In genomic region chr14:87617079-87617478, GRCh38 we compare ENCODE assay signal across 16 cellular contexts.
DNase-seq lines count a peak whose midpoint lies in the region; ATAC-seq and TF ChIP-seq lines count a peak whose summit lies in the region.
"Had no signal": no experiment of that assay in that cellular context is flagged by ENCODE, and none has a peak within 500 bp of the region (broad histone marks: within the 10 kb centered on the region; RNA-seq: fewer than 3 reads in every experiment).

No MANE protein-coding gene starts in this region.

- H2BK5ac ChIP-seq in mesendoderm (ENCODE audit: low read length), result no peak overlapping the region

- peaks cover 15% of the 10 kb centered on the region; the same call in 1 of the 2 replicates for H3K9me3 ChIP-seq in OCI-LY7 (ENCODE audit: low read length)
- H3K9me3 ChIP-seq: Caco-2 had no signal

- no peak overlapping the region for H3K56ac ChIP-seq in mesendoderm (ENCODE audit: low read length)

- CTCF ChIA-PET in OCI-LY7 (lab: Charles Lee; ENCODE audit: unreplicated experiment), result no interaction called here

- H3K4me2 ChIP-seq in OCI-LY7 (ENCODE audit: low read length), result peak overlapping the region; percentile 9; the same call in 1 of the 2 replicates
- no peak overlapping the region for H3K4me2 ChIP-seq in mesendoderm (ENCODE audit: low read length)

- no peak overlapping the region for H3K27ac ChIP-seq in OCI-LY7 (ENCODE audit: low read depth, low read length, poor library complexity, severe bottlenecking)
- H3K27ac ChIP-seq in mesendoderm (ENCODE audit: low read depth, low read length), result no peak overlapping the region

- H3K4me3 ChIP-seq in LNCaP clone FGC (ENCODE audit: low read depth, low read length) (no peak overlapping the region), OCI-LY7 (ENCODE audit: low read depth, low read length, poor library complexity, severe bottlenecking) (no peak overlapping the region), mesendoderm (ENCODE audit: low read length) (no peak overlapping the region)

- whole genome bisulfite sequencing in mesendoderm (ENCODE audit: extremely low coverage, insufficient coverage, low lambda C conversion rate), result no CpG with 5 or more reads among the region's 4 CpGs

- H3K79me2 ChIP-seq in OCI-LY7 (ENCODE audit: insufficient read depth, low read depth, low read length), result no peaks in the 10 kb centered on the region
- no peaks in the 10 kb centered on the region for H3K79me2 ChIP-seq in mesendoderm (ENCODE audit: control insufficient read depth, insufficient read depth, low read length)

- H3K23ac ChIP-seq in mesendoderm (ENCODE audit: low read length), result no peak overlapping the region

- TF ChIP-seq CTCF in LNCaP clone FGC (IDR thresholded peaks at IDR 0.05; ENCODE audit: control insufficient read depth, extremely low read depth, insufficient read depth) (no peak), OCI-LY7 (conservative IDR thresholded peaks at IDR 0.05; ENCODE audit: low read length) (no peak)

- POLR2A ChIA-PET in OCI-LY7 (lab: Charles Lee), result interaction anchor here (0.5 to 2.2 kb wide), 4 partner anchors 11 to 963 kb away, joined by 3 to 5 read pairs (median 3); no protein-coding TSS in a partner anchor

- H3K27me3 ChIP-seq in mesendoderm (ENCODE audit: insufficient read depth, low read length, poor library complexity), result no peaks in the 10 kb centered on the region

- H3K4ac ChIP-seq in mesendoderm (ENCODE audit: low read depth, low read length), result no peak overlapping the region

- H2BK15ac ChIP-seq in mesendoderm (replicated peaks; ENCODE audit: low read depth), result no peak overlapping the region

- no peak overlapping the region for H3K18ac ChIP-seq in mesendoderm (ENCODE audit: low read length)

- H3K9ac ChIP-seq in mesendoderm (ENCODE audit: low read length), result no peak overlapping the region

- DNase-seq in Right ventricle myocardium superior, result no peak
- DNase-seq in cardiac septum (ENCODE audit: low spot score), result no peak
- DNase-seq in LNCaP clone FGC (ENCODE audit: low read depth), result peak; percentile 19
- peak; percentile 26 for DNase-seq in OCI-LY7 (ENCODE audit: low spot score)
- DNase-seq in mesendoderm, result peak; percentile 18
- no peak for DNase-seq in NCI-H748 treated with DMSO at 0.1 percent for 48 hours (lab: John Stamatoyannopoulos, UW)
- DNase-seq in cortex of kidney (lab: John Stamatoyannopoulos, UW), result no peak
- DNase-seq in NCI-H2227 treated with DMSO at 0.1 percent for 48 hours (lab: John Stamatoyannopoulos, UW), result no peak
- DNase-seq: AML-193; Caco-2; CD4-positive, CD25-positive, alpha-beta regulatory T cell; IMR-90; NCI-H1417 treated with DMSO at 0.1 percent for 48 hours; NCI-H187 treated with DMSO at 0.1 percent for 48 hours; T-helper 1 cell; T-helper 9 cell had no signal

- H4K8ac ChIP-seq in mesendoderm (ENCODE audit: low read depth, low read length), result no peak overlapping the region

- H2AK5ac ChIP-seq in mesendoderm (ENCODE audit: low read length), result no peak overlapping the region

- peak overlapping the region; percentile 72 for H2AFZ ChIP-seq in OCI-LY7 (ENCODE audit: low read length)

- no peaks in the 10 kb centered on the region for H3K9me2 ChIP-seq in OCI-LY7 (ENCODE audit: insufficient read depth, low read length)

- H4K20me1 ChIP-seq in OCI-LY7 (ENCODE audit: insufficient read depth, low read length), result no peaks in the 10 kb centered on the region

- BruUV-seq in OCI-LY7 (replicated peaks; lab: Mats Ljungman, UMichigan), result no TSS peak

- H3K4me1 ChIP-seq in OCI-LY7 (ENCODE audit: insufficient read depth, low read length, poor library complexity, severe bottlenecking), result peaks cover 29% of the 10 kb centered on the region
- no peaks in the 10 kb centered on the region for H3K4me1 ChIP-seq in mesendoderm (ENCODE audit: control insufficient read depth, low read depth, low read length)
- H3K4me1 ChIP-seq: Caco-2 had no signal

- H2BK120ac ChIP-seq in mesendoderm (ENCODE audit: low read depth, low read length), result no peak overlapping the region

- peak; percentile 45 for ATAC-seq in Right ventricle myocardium superior (ENCODE audit: poor library complexity)

- H3K79me1 ChIP-seq in mesendoderm (ENCODE audit: low read length), result no peaks in the 10 kb centered on the region

- intact Hi-C loops in Right ventricle myocardium superior (cut with DNase I), result no loop called here
- intact Hi-C loops in cardiac septum (cut with DNase I), result no loop called here
- intact Hi-C loops in OCI-LY7 (cut with micrococcal nuclease; ENCODE audit: unreplicated experiment), result loop anchor here (2.0 to 5.0 kb wide), 2 partner anchors 550 to 1155 kb away; no protein-coding TSS in a partner anchor

- H4K5ac ChIP-seq in mesendoderm (ENCODE audit: low read length), result no peak overlapping the region

- H3K36me3 ChIP-seq in OCI-LY7 (ENCODE audit: insufficient read depth, low read length) (no peaks in the 10 kb centered on the region), mesendoderm (ENCODE audit: control insufficient read depth, insufficient read depth, low read length) (no peaks in the 10 kb centered on the region)

Comparison
In these comparisons a context has a peak if more than half of its experiments do, and no peak if none do; other contexts are left out.
1. DNase-seq: peak in LNCaP clone FGC (single experiment), OCI-LY7 (single experiment) and mesendoderm (single experiment); none in Right ventricle myocardium superior (single experiment), cardiac septum (single experiment), NCI-H748 treated with DMSO at 0.1 percent for 48 hours (single experiment), cortex of kidney (single experiment) and NCI-H2227 treated with DMSO at 0.1 percent for 48 hours (single experiment).